Comparison of ENCODE assay signal across 1 cellular context in genomic region chr6:154638369-154638768, GRCh38.
TF ChIP-seq lines count a peak whose summit lies in the region.

No MANE protein-coding gene starts in this region.

TF ChIP-seq in SK-N-SH, 30 proteins besides CTCF, POLR2A, EP300 and RAD21 (continued from another document):
- TF ChIP-seq, protein P1, sequence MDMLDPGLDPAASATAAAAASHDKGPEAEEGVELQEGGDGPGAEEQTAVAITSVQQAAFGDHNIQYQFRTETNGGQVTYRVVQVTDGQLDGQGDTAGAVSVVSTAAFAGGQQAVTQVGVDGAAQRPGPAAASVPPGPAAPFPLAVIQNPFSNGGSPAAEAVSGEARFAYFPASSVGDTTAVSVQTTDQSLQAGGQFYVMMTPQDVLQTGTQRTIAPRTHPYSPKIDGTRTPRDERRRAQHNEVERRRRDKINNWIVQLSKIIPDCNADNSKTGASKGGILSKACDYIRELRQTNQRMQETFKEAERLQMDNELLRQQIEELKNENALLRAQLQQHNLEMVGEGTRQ (IDR thresholded peaks at IDR 0.05; ENCODE audit: borderline replicate concordance, low read depth, low read length), result no peak
